In genomic region chr2:209901187-209901586, GRCh38 we compare ENCODE assay signal across 27 cellular contexts.
DNase-seq lines count a peak whose midpoint lies in the region; ATAC-seq and TF ChIP-seq lines count a peak whose summit lies in the region.
"Had no signal": no experiment of that assay in that cellular context is flagged by ENCODE, and none has a peak within 500 bp of the region (broad histone marks: within the 10 kb centered on the region; RNA-seq: fewer than 3 reads in every experiment).

No MANE protein-coding gene starts in this region.

- H3K9me2 ChIP-seq in GM23338 (ENCODE audit: insufficient read depth), result 0 out of 2 replicates have a peak, but pooled peaks cover 4% of the 10 kb centered on the region

- ATAC-seq in GM23338 (no peak), GM21423 (IDR thresholded peaks at IDR 0.05; ENCODE audit: unreplicated experiment) (no peak), GM18520 (IDR thresholded peaks at IDR 0.05; ENCODE audit: unreplicated experiment) (no peak), HG03439 (IDR thresholded peaks at IDR 0.05; ENCODE audit: unreplicated experiment) (no peak)
- ATAC-seq: A549, GM12878 had no signal

- no peak overlapping the region for H3K4me3 Mint-ChIP-seq in GM23338
- H3K4me3 Mint-ChIP-seq: CD14-positive monocyte; CD8-positive, alpha-beta memory T cell; IgD-negative memory B cell; T-helper 1 cell treated with Interleukin-12 subunit alpha and Interleukin-12 subunit beta and Interleukin-4 antibody, amounts not matched to agents 30 μg/mL and 1 μg/mL, for 36 hours had no signal

- peak overlapping the region in 1 of 10 experiments; percentile 4; a peak in 1 of 20 replicates for H3K4me3 ChIP-seq in BLaER1 treated with 17β-estradiol and CSF1 and Interleukin-3, amounts not matched to agents 10 nM and 100 nM
- H3K4me3 ChIP-seq in GM23338, result no peak overlapping the region
- H3K4me3 ChIP-seq: A549, GM12878 had no signal

- H3K27me3 ChIP-seq in BLaER1 treated with 17β-estradiol and CSF1 and Interleukin-3, amounts not matched to agents 10 nM and 100 nM, result no peaks in the 10 kb centered on the region
- H3K27me3 ChIP-seq in GM23338 (ENCODE audit: insufficient read depth), result no peaks in the 10 kb centered on the region

- H3K9me3 Mint-ChIP-seq in GM23338, result no peaks in the 10 kb centered on the region; the same call in 2 of the 3 replicates
- H3K9me3 Mint-ChIP-seq: CD8-positive, alpha-beta memory T cell; T-helper 1 cell treated with Interleukin-12 subunit alpha and Interleukin-12 subunit beta and Interleukin-4 antibody, amounts not matched to agents 30 μg/mL and 1 μg/mL, for 36 hours had no signal

- TF ChIP-seq CTCF in GM23338 (conservative IDR thresholded peaks at IDR 0.05; ENCODE audit: low read depth in 2 of 2), result no peak

- no peak for DNase-seq in GM23338 (ENCODE audit: low spot score)
- DNase-seq in NCI-H524 treated with DMSO at 0.1 percent for 48 hours (lab: John Stamatoyannopoulos, UW), result peak; percentile 10
- DNase-seq in cerebellum (ENCODE audit: low spot score), result peak; percentile 19
- DNase-seq: CD8-positive, alpha-beta memory T cell; GDM1; NCI-H1048; NCI-H1417 treated with DMSO at 0.1 percent for 48 hours; NCI-H2029; NCI-H2227 treated with DMSO at 0.1 percent for 48 hours; NCI-H510A; NCI-H774; NK-92 treated with Interleukin-12 subunit alpha and Interleukin-12 subunit beta, amount 100 ng/mL, for 24 hours; SHP77; SW 1271; T-helper 9 cell had no signal

- H3K27ac ChIP-seq in BLaER1 treated with 17β-estradiol and CSF1 and Interleukin-3, amounts not matched to agents 10 nM and 100 nM, result no peak overlapping the region
- H3K27ac ChIP-seq in GM23338 (ENCODE audit: low read depth), result no peak overlapping the region
- H3K27ac ChIP-seq: A549, HL-60, KMS-11, RWPE1 had no signal

- H3K36me3 Mint-ChIP-seq in GM23338 (ENCODE audit: low read depth), result no peaks in the 10 kb centered on the region
- H3K36me3 Mint-ChIP-seq: CD14-positive monocyte; CD8-positive, alpha-beta memory T cell; IgD-negative memory B cell had no signal

- H3K9me3 ChIP-seq in BLaER1 treated with 17β-estradiol and CSF1 and Interleukin-3, amounts not matched to agents 10 nM and 100 nM (replicated peaks in 1 of 11), result no peaks in the 10 kb centered on the region
- H3K9me3 ChIP-seq: A549 had no signal

- H3K4me1 ChIP-seq in BLaER1 treated with 17β-estradiol and CSF1 and Interleukin-3, amounts not matched to agents 10 nM and 100 nM, result peaks cover 8 to 29% (median 21%) of the 10 kb centered on the region in 10 experiments; a peak in 18 of 20 replicates
- no peaks in the 10 kb centered on the region for H3K4me1 ChIP-seq in GM23338 (ENCODE audit: insufficient read depth)
- H3K4me1 ChIP-seq: A549 had no signal

- peak overlapping the region; percentile 21 to 86 (median 68); a peak in 21 of 22 replicates for H3K4me2 ChIP-seq in BLaER1 treated with 17β-estradiol and CSF1 and Interleukin-3, amounts not matched to agents 10 nM and 100 nM
- H3K4me2 ChIP-seq in GM23338, result no peak overlapping the region
- H3K4me2 ChIP-seq: A549, KMS-11 had no signal

- H3K79me2 ChIP-seq in GM23338 (replicated peaks; ENCODE audit: insufficient read depth), result no peaks in the 10 kb centered on the region

- H4K20me1 ChIP-seq in BLaER1 treated with 17β-estradiol and CSF1 and Interleukin-3, amounts not matched to agents 10 nM and 100 nM, result no peaks in the 10 kb centered on the region
- no peaks in the 10 kb centered on the region for H4K20me1 ChIP-seq in GM23338 (replicated peaks; ENCODE audit: insufficient read depth)

- no peaks in the 10 kb centered on the region for H3K27me3 Mint-ChIP-seq in GM23338 (ENCODE audit: insufficient read depth, low read depth, poor library complexity)

- no peaks in the 10 kb centered on the region for H3K36me3 ChIP-seq in BLaER1 treated with 17β-estradiol and CSF1 and Interleukin-3, amounts not matched to agents 10 nM and 100 nM
- no peaks in the 10 kb centered on the region for H3K36me3 ChIP-seq in GM23338 (ENCODE audit: insufficient read depth)

- no peaks in the 10 kb centered on the region for H3K4me1 Mint-ChIP-seq in GM23338
- H3K4me1 Mint-ChIP-seq: CD14-positive monocyte; CD8-positive, alpha-beta memory T cell had no signal

- no peak overlapping the region for H3K27ac Mint-ChIP-seq in GM23338
- H3K27ac Mint-ChIP-seq: CD14-positive monocyte; CD8-positive, alpha-beta memory T cell; IgD-negative memory B cell; T-helper 1 cell treated with Interleukin-12 subunit alpha and Interleukin-12 subunit beta and Interleukin-4 antibody, amounts not matched to agents 30 μg/mL and 1 μg/mL, for 36 hours had no signal

- 0 out of 22 replicates have a peak overlapping the region, but pooled peaks of 1 of the 11 experiments have one; percentile 8 for H3K9ac ChIP-seq in BLaER1 treated with 17β-estradiol and CSF1 and Interleukin-3, amounts not matched to agents 10 nM and 100 nM
- H3K9ac ChIP-seq: KMS-11 had no signal

- 0 out of 2 replicates have a peak overlapping the region, but pooled peaks have one; percentile 10 for H2AFZ ChIP-seq in GM23338

- H3F3A ChIP-seq in GM23338 (replicated peaks; ENCODE audit: low read depth), result no peaks in the 10 kb centered on the region

TF ChIP-seq in GM23338, 12 proteins besides CTCF, POLR2A, EP300 and RAD21:
- TF ChIP-seq POLR2AphosphoS5 (IDR thresholded peaks at IDR 0.05; ENCODE audit: low read depth) (no peak), EZH2phosphoT487 (IDR thresholded peaks at IDR 0.05; ENCODE audit: unreplicated experiment) (no peak), NANOG (IDR thresholded peaks at IDR 0.05; ENCODE audit: borderline replicate concordance) (no peak), ZNF462 (CRISPR knock-in tag; IDR thresholded peaks at IDR 0.05) (no peak), CREB1 (CRISPR knock-in tag; IDR thresholded peaks at IDR 0.05; ENCODE audit: low read depth) (no peak), JUNB (IDR thresholded peaks at IDR 0.05; ENCODE audit: unreplicated experiment) (no peak), ZNF114 (CRISPR knock-in tag; IDR thresholded peaks at IDR 0.05) (no peak), EZH2 (IDR thresholded peaks at IDR 0.05; ENCODE audit: low read depth, unreplicated experiment) (no peak)
